Comparison of ENCODE assay signal across 1 cellular context in the genomic region with DNA sequence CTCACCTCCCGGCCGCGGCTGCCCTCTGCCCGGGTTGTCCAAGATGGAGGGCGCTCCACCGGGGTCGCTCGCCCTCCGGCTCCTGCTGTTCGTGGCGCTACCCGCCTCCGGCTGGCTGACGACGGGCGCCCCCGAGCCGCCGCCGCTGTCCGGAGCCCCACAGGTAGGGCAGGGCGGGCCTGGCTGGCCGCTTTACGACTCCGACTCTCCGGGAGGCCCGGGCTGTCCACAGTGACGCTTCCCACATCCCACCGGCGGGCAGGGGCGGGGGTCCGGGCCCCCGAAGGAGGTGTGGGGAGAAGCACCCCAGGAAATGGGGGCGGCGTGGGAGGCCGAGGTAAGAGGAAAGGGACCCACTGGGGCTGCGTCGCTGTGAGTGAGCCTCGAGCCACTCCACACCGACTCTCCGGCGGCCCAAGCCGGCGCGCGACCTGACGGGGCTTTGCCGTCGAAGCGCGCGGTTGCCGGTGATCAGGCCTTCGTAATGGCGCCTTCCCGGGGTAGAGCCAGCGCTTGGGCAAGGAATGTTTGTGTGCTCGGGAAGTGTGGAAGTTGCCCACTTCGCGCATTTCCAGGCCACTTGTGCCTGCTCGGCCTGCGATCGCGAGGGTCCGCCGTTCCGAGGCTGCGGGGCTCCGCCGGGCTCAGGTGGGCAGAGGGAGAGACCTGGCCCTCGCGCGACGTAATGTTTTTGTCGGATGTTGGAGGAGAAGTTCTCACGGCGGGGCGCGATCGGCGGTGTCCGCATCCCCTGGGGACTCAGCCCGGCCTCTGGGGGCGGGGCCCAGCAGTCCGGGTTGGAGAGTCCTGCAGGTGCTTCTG.
TF ChIP-seq lines count a peak whose summit lies in the region.

A gene with protein sequence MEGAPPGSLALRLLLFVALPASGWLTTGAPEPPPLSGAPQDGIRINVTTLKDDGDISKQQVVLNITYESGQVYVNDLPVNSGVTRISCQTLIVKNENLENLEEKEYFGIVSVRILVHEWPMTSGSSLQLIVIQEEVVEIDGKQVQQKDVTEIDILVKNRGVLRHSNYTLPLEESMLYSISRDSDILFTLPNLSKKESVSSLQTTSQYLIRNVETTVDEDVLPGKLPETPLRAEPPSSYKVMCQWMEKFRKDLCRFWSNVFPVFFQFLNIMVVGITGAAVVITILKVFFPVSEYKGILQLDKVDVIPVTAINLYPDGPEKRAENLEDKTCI (plus strand): TSS at position 4 of the 822 bp plus-strand sequence. CDS start 40 bp downstream, at position 44.

TF ChIP-seq in HepG2, 621 proteins besides CTCF, POLR2A, EP300 and RAD21 (continued from another document and continues in another):
- TF ChIP-seq, protein P1, sequence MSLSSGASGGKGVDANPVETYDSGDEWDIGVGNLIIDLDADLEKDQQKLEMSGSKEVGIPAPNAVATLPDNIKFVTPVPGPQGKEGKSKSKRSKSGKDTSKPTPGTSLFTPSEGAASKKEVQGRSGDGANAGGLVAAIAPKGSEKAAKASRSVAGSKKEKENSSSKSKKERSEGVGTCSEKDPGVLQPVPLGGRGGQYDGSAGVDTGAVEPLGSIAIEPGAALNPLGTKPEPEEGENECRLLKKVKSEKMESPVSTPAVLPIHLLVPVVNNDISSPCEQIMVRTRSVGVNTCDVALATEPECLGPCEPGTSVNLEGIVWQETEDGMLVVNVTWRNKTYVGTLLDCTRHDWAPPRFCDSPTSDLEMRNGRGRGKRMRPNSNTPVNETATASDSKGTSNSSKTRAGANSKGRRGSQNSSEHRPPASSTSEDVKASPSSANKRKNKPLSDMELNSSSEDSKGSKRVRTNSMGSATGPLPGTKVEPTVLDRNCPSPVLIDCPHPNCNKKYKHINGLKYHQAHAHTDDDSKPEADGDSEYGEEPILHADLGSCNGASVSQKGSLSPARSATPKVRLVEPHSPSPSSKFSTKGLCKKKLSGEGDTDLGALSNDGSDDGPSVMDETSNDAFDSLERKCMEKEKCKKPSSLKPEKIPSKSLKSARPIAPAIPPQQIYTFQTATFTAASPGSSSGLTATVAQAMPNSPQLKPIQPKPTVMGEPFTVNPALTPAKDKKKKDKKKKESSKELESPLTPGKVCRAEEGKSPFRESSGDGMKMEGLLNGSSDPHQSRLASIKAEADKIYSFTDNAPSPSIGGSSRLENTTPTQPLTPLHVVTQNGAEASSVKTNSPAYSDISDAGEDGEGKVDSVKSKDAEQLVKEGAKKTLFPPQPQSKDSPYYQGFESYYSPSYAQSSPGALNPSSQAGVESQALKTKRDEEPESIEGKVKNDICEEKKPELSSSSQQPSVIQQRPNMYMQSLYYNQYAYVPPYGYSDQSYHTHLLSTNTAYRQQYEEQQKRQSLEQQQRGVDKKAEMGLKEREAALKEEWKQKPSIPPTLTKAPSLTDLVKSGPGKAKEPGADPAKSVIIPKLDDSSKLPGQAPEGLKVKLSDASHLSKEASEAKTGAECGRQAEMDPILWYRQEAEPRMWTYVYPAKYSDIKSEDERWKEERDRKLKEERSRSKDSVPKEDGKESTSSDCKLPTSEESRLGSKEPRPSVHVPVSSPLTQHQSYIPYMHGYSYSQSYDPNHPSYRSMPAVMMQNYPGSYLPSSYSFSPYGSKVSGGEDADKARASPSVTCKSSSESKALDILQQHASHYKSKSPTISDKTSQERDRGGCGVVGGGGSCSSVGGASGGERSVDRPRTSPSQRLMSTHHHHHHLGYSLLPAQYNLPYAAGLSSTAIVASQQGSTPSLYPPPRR (CRISPR knock-in tag; IDR thresholded peaks at IDR 0.05; ENCODE audit: borderline replicate concordance): peak; percentile 33; the same call in 1 of the 2 replicates
- TF ChIP-seq YY1 (IDR thresholded peaks at IDR 0.05; ENCODE audit: insufficient read depth, insufficient replicate concordance, low read depth, low read length) (peak; percentile 91), ARHGAP35 (CRISPR knock-in tag; IDR thresholded peaks at IDR 0.05; ENCODE audit: borderline replicate concordance) (no peak), ZNF616 (CRISPR knock-in tag; IDR thresholded peaks at IDR 0.05; ENCODE audit: low read depth) (0 out of 2 replicates have a peak, but pooled peaks have one; percentile 29), POLR2G (IDR thresholded peaks at IDR 0.05; ENCODE audit: low read depth, low read length) (peak; percentile 73), ZNF607 (CRISPR knock-in tag; IDR thresholded peaks at IDR 0.05; ENCODE audit: borderline replicate concordance) (peak; percentile 84; the same call in 1 of the 2 replicates), FOXM1 (CRISPR knock-in tag; IDR thresholded peaks at IDR 0.05) (no peak), ZSCAN31 (CRISPR knock-in tag; IDR thresholded peaks at IDR 0.05; ENCODE audit: low read depth) (peak; percentile 85), TAF15 (IDR thresholded peaks at IDR 0.05; ENCODE audit: low read depth, low read length, poor library complexity, severe bottlenecking) (no peak), NR1H2 (CRISPR knock-in tag; IDR thresholded peaks at IDR 0.05; ENCODE audit: borderline replicate concordance, low read depth) (no peak), ZNF768 (CRISPR knock-in tag; IDR thresholded peaks at IDR 0.05) (peak; percentile 63), ZNF263 (CRISPR knock-in tag; IDR thresholded peaks at IDR 0.05) (0 out of 2 replicates have a peak, but pooled peaks have one; percentile 1), ZNF550 (CRISPR knock-in tag; IDR thresholded peaks at IDR 0.05; ENCODE audit: borderline replicate concordance) (0 out of 2 replicates have a peak, but pooled peaks have one; percentile 50), ZNF382 (CRISPR knock-in tag; IDR thresholded peaks at IDR 0.05; ENCODE audit: borderline replicate concordance) (no peak), NR2F6 (IDR thresholded peaks at IDR 0.05) (no peak), NR2F6 (CRISPR knock-in tag; IDR thresholded peaks at IDR 0.05) (no peak), KLF15 (CRISPR knock-in tag; IDR thresholded peaks at IDR 0.05; ENCODE audit: borderline replicate concordance) (no peak), ZNF598 (CRISPR knock-in tag; IDR thresholded peaks at IDR 0.05; ENCODE audit: borderline replicate concordance) (peak; percentile 91), RORA (CRISPR knock-in tag; IDR thresholded peaks at IDR 0.05) (no peak), CHD4 (IDR thresholded peaks at IDR 0.05; ENCODE audit: borderline replicate concordance, low read length) (no peak), RBFOX2 (IDR thresholded peaks at IDR 0.05; ENCODE audit: low read depth, low read length) (peak; percentile 82), GTF2F1 (IDR thresholded peaks at IDR 0.05; ENCODE audit: low read length) (no peak), ZNF558 (CRISPR knock-in tag; IDR thresholded peaks at IDR 0.05; ENCODE audit: borderline replicate concordance) (no peak), HMG20B (CRISPR knock-in tag; conservative IDR thresholded peaks at IDR 0.05) (no peak), ELF3 (CRISPR knock-in tag; IDR thresholded peaks at IDR 0.05) (no peak; the same call in 1 of the 2 replicates), SNRNP70 (IDR thresholded peaks at IDR 0.05; ENCODE audit: low read depth, low read length) (no peak), BRCA1 (CRISPR knock-in tag; IDR thresholded peaks at IDR 0.05) (0 out of 2 replicates have a peak, but pooled peaks have one; percentile 15)
- TF ChIP-seq, protein P2, sequence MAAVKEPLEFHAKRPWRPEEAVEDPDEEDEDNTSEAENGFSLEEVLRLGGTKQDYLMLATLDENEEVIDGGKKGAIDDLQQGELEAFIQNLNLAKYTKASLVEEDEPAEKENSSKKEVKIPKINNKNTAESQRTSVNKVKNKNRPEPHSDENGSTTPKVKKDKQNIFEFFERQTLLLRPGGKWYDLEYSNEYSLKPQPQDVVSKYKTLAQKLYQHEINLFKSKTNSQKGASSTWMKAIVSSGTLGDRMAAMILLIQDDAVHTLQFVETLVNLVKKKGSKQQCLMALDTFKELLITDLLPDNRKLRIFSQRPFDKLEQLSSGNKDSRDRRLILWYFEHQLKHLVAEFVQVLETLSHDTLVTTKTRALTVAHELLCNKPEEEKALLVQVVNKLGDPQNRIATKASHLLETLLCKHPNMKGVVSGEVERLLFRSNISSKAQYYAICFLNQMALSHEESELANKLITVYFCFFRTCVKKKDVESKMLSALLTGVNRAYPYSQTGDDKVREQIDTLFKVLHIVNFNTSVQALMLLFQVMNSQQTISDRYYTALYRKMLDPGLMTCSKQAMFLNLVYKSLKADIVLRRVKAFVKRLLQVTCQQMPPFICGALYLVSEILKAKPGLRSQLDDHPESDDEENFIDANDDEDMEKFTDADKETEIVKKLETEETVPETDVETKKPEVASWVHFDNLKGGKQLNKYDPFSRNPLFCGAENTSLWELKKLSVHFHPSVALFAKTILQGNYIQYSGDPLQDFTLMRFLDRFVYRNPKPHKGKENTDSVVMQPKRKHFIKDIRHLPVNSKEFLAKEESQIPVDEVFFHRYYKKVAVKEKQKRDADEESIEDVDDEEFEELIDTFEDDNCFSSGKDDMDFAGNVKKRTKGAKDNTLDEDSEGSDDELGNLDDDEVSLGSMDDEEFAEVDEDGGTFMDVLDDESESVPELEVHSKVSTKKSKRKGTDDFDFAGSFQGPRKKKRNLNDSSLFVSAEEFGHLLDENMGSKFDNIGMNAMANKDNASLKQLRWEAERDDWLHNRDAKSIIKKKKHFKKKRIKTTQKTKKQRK (IDR thresholded peaks at IDR 0.05; ENCODE audit: low read length): no peak
- TF ChIP-seq, protein P3, sequence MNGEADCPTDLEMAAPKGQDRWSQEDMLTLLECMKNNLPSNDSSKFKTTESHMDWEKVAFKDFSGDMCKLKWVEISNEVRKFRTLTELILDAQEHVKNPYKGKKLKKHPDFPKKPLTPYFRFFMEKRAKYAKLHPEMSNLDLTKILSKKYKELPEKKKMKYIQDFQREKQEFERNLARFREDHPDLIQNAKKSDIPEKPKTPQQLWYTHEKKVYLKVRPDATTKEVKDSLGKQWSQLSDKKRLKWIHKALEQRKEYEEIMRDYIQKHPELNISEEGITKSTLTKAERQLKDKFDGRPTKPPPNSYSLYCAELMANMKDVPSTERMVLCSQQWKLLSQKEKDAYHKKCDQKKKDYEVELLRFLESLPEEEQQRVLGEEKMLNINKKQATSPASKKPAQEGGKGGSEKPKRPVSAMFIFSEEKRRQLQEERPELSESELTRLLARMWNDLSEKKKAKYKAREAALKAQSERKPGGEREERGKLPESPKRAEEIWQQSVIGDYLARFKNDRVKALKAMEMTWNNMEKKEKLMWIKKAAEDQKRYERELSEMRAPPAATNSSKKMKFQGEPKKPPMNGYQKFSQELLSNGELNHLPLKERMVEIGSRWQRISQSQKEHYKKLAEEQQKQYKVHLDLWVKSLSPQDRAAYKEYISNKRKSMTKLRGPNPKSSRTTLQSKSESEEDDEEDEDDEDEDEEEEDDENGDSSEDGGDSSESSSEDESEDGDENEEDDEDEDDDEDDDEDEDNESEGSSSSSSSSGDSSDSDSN (CRISPR knock-in tag; IDR thresholded peaks at IDR 0.05): peak; percentile 87
- TF ChIP-seq, protein P4, sequence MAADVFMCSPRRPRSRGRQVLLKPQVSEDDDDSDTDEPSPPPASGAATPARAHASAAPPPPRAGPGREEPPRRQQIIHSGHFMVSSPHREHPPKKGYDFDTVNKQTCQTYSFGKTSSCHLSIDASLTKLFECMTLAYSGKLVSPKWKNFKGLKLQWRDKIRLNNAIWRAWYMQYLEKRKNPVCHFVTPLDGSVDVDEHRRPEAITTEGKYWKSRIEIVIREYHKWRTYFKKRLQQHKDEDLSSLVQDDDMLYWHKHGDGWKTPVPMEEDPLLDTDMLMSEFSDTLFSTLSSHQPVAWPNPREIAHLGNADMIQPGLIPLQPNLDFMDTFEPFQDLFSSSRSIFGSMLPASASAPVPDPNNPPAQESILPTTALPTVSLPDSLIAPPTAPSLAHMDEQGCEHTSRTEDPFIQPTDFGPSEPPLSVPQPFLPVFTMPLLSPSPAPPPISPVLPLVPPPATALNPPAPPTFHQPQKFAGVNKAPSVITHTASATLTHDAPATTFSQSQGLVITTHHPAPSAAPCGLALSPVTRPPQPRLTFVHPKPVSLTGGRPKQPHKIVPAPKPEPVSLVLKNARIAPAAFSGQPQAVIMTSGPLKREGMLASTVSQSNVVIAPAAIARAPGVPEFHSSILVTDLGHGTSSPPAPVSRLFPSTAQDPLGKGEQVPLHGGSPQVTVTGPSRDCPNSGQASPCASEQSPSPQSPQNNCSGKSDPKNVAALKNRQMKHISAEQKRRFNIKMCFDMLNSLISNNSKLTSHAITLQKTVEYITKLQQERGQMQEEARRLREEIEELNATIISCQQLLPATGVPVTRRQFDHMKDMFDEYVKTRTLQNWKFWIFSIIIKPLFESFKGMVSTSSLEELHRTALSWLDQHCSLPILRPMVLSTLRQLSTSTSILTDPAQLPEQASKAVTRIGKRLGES (CRISPR knock-in tag; IDR thresholded peaks at IDR 0.05; ENCODE audit: borderline replicate concordance): no peak
- TF ChIP-seq, protein P5, sequence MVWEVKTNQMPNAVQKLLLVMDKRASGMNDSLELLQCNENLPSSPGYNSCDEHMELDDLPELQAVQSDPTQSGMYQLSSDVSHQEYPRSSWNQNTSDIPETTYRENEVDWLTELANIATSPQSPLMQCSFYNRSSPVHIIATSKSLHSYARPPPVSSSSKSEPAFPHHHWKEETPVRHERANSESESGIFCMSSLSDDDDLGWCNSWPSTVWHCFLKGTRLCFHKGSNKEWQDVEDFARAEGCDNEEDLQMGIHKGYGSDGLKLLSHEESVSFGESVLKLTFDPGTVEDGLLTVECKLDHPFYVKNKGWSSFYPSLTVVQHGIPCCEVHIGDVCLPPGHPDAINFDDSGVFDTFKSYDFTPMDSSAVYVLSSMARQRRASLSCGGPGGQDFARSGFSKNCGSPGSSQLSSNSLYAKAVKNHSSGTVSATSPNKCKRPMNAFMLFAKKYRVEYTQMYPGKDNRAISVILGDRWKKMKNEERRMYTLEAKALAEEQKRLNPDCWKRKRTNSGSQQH (CRISPR knock-in tag; IDR thresholded peaks at IDR 0.05; ENCODE audit: low read depth): peak; percentile 68; the same call in 1 of the 2 replicates
- TF ChIP-seq, protein P6, sequence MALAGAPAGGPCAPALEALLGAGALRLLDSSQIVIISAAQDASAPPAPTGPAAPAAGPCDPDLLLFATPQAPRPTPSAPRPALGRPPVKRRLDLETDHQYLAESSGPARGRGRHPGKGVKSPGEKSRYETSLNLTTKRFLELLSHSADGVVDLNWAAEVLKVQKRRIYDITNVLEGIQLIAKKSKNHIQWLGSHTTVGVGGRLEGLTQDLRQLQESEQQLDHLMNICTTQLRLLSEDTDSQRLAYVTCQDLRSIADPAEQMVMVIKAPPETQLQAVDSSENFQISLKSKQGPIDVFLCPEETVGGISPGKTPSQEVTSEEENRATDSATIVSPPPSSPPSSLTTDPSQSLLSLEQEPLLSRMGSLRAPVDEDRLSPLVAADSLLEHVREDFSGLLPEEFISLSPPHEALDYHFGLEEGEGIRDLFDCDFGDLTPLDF (CRISPR knock-in tag; IDR thresholded peaks at IDR 0.05): no peak
- TF ChIP-seq, protein P7, sequence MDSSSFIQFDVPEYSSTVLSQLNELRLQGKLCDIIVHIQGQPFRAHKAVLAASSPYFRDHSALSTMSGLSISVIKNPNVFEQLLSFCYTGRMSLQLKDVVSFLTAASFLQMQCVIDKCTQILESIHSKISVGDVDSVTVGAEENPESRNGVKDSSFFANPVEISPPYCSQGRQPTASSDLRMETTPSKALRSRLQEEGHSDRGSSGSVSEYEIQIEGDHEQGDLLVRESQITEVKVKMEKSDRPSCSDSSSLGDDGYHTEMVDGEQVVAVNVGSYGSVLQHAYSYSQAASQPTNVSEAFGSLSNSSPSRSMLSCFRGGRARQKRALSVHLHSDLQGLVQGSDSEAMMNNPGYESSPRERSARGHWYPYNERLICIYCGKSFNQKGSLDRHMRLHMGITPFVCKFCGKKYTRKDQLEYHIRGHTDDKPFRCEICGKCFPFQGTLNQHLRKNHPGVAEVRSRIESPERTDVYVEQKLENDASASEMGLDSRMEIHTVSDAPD (CRISPR knock-in tag; IDR thresholded peaks at IDR 0.05): peak; percentile 62; the same call in 1 of the 2 replicates
